ENCODE assay signal across 8 cellular contexts in the genomic region with DNA sequence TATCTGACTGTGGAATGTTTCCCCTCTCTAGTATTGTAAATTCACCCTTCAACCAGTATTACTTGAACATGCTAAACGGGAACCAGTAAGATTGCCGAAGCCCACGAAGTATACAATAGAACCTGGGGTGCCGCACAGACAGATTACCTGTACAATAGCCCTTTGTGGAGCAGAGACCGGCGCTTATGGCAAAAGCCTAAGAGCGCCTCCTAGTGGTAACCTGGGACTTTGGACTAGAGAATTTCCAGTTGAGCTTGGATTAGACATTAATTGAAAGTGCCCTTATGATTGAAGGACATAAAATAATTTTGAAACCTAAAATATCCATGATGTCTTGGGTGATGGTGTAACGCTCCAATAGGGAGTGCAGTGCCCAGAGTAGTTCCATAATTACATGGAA. TPM values are rescaled to one million over a fixed set of nuclear protein-coding genes. Genes with fewer than 3 reads are reported as not detected.
DNase-seq lines count a peak whose midpoint lies in the region; ATAC-seq, FAIRE-seq and TF ChIP-seq lines count a peak whose summit lies in the region.

No MANE protein-coding gene starts in this region.

- no peaks in the 10 kb centered on the region for H3K23me2 ChIP-seq in H1 (ENCODE audit: low read depth, low read length)

- H3K4ac ChIP-seq in H1 (replicated peaks; ENCODE audit: insufficient read length, low read depth, low read length): no peak overlapping the region

- H4K20me1 ChIP-seq in H1 (replicated peaks in 1 of 2; ENCODE audit: control insufficient read depth in 1 of 2, insufficient read depth in 2 of 2, low read length in 2 of 2): no peaks in the 10 kb centered on the region

- TF ChIP-seq POLR2A in H1 (IDR thresholded peaks at IDR 0.05; ENCODE audit: control extremely low read depth in 1 of 2, low read depth in 2 of 2, low read length in 2 of 2): no peak

- H3K14ac ChIP-seq in H1 (ENCODE audit: insufficient read length): no peak overlapping the region

- H3K27me3 ChIP-seq in H1 (replicated peaks in 1 of 4; ENCODE audit: control insufficient read depth in 3 of 4, extremely low read depth in 1 of 4, insufficient read depth in 3 of 4, low read length in 3 of 4): no peaks in the 10 kb centered on the region

- H3K4me1 ChIP-seq in H1 (replicated peaks in 1 of 4; ENCODE audit: control insufficient read depth in 3 of 4, insufficient read depth in 4 of 4, low read length in 3 of 4): peaks cover 0 to 11% (median 3%) of the 10 kb centered on the region in 4 experiments; a peak in 3 of 7 replicates

- H3K36me3 Mint-ChIP-seq in activated CD8-positive, alpha-beta T cell treated with anti-CD3 and anti-CD28 coated beads, Interleukin-2, amount 10 ng/mL, durations not matched to agents 7 days and 5 days (ENCODE audit: low read depth): no peaks in the 10 kb centered on the region

- H3K56ac ChIP-seq in H1 (replicated peaks; ENCODE audit: insufficient read length, low read depth, low read length): no peak overlapping the region

- H3K9me3 Mint-ChIP-seq in activated CD8-positive, alpha-beta T cell treated with anti-CD3 and anti-CD28 coated beads, Interleukin-2, amount 10 ng/mL, durations not matched to agents 7 days and 5 days (ENCODE audit: insufficient read depth): no peaks in the 10 kb centered on the region

- CTCF ChIA-PET in activated CD8-positive, alpha-beta T cell treated with anti-CD3 and anti-CD28 coated beads, Interleukin-2, amount 10 ng/mL, durations not matched to agents 7 days and 5 days (lab: Charles Lee): interaction anchor here (0.6 to 3.0 kb wide), 18 partner anchors 9 to 193 kb away, joined by 3 to 15 read pairs (median 4); partner anchors contain the start of genes CDK16 and ZNF157
- CTCF ChIA-PET in H1 (lab: Charles Lee; ENCODE audit: partially characterized antibody): interaction anchor here (0.6 to 2.4 kb wide), 22 partner anchors 11 to 184 kb away, joined by 3 to 14 read pairs (median 3); partner anchors contain the start of genes CDK16, USP11 and ZNF157

- no peaks in the 10 kb centered on the region for H3K79me1 ChIP-seq in H1 (ENCODE audit: low read depth, low read length)

- peak; percentile 58 for ATAC-seq in activated CD8-positive, alpha-beta T cell treated with anti-CD3 and anti-CD28 coated beads, Interleukin-2, amount 10 ng/mL, durations not matched to agents 7 days and 5 days
- no peak for ATAC-seq in HG03439 (IDR thresholded peaks at IDR 0.05; ENCODE audit: unreplicated experiment)

- peaks cover 26% of the 10 kb centered on the region for H3K4me1 Mint-ChIP-seq in activated CD8-positive, alpha-beta T cell treated with anti-CD3 and anti-CD28 coated beads, Interleukin-2, amount 10 ng/mL, durations not matched to agents 7 days and 5 days (ENCODE audit: low read depth)

- H4K5ac ChIP-seq in H1 (ENCODE audit: insufficient read length, low read depth, low read length): no peak overlapping the region

- no peak overlapping the region for H2AK5ac ChIP-seq in H1 (ENCODE audit: low read depth, low read length)

- TF ChIP-seq EP300 in H1 (IDR thresholded peaks at IDR 0.05; ENCODE audit: borderline replicate concordance in 1 of 2, low read depth in 2 of 2, low read length in 2 of 2): no peak

- H3K9me3 ChIP-seq in H1 (ENCODE audit: insufficient read depth in 2 of 2, low read depth in 1 of 2, low read length in 1 of 2): no peaks in the 10 kb centered on the region

- no peak overlapping the region for H4K8ac ChIP-seq in H1 (ENCODE audit: extremely low read depth, insufficient read depth, low read length)

- H3K79me2 ChIP-seq in H1 (ENCODE audit: control insufficient read depth in 1 of 2, insufficient read depth in 2 of 2, low read length in 2 of 2): no peaks in the 10 kb centered on the region

- 8% methylated on average over 8 of the region's 8 CpGs; no CpG with 5 or more reads in 1 of the 2 experiments for WGBS in H1 (ENCODE audit: extremely low coverage in 1 of 2, insufficient coverage in 1 of 2, insufficient read length in 1 of 2, insufficient replicate concordance in 2 of 2, low coverage in 1 of 2, low lambda C conversion rate in 2 of 2, missing lambda C conversion rate in 1 of 2), 2 experiments

- H2BK15ac ChIP-seq in H1 (ENCODE audit: low read length): no peak overlapping the region

- no peak overlapping the region for H2AFZ ChIP-seq in H1 (ENCODE audit: low read length)

- H2BK120ac ChIP-seq in H1 (replicated peaks; ENCODE audit: low read depth, low read length): no peak overlapping the region

- H3K27ac Mint-ChIP-seq in activated CD8-positive, alpha-beta T cell treated with anti-CD3 and anti-CD28 coated beads, Interleukin-2, amount 10 ng/mL, durations not matched to agents 7 days and 5 days: peak overlapping the region; percentile 11

- no peak overlapping the region for H3K27ac ChIP-seq in H1 (ENCODE audit: low read depth, low read length)

- no peak overlapping the region; the same call in 1 of the 2 replicates for H2BK5ac ChIP-seq in H1 (ENCODE audit: low read depth, low read length)

- no peak overlapping the region for H3K18ac ChIP-seq in H1 (ENCODE audit: extremely low read depth, low read length)

- peak; percentile 76 to 86 for TF ChIP-seq RAD21 in H1 (IDR thresholded peaks at IDR 0.05 in 1 of 2, conservative IDR thresholded peaks at IDR 0.05 in 1 of 2; ENCODE audit: low read depth in 2 of 2, low read length in 2 of 2)

- H3K23ac ChIP-seq in H1 (ENCODE audit: insufficient read length): no peak overlapping the region

- no peaks in the 10 kb centered on the region for H3K36me3 ChIP-seq in H1 (ENCODE audit: control insufficient read depth in 2 of 4, insufficient read depth in 4 of 4, low read length in 3 of 4)

- H3K9ac ChIP-seq in H1 (replicated peaks in 1 of 4; ENCODE audit: extremely low read depth in 1 of 4, low read depth in 3 of 4, low read length in 3 of 4): no peak overlapping the region

- H3K4me3 ChIP-seq in HFF-Myc (replicated peaks; ENCODE audit: low read depth, low read length): no peak overlapping the region
- no peak overlapping the region for H3K4me3 ChIP-seq in H1 (ENCODE audit: extremely low read depth in 1 of 4, insufficient read depth in 2 of 4, low read depth in 3 of 4, low read length in 4 of 4)

- no peaks in the 10 kb centered on the region for H3K27me3 Mint-ChIP-seq in activated CD8-positive, alpha-beta T cell treated with anti-CD3 and anti-CD28 coated beads, Interleukin-2, amount 10 ng/mL, durations not matched to agents 7 days and 5 days (ENCODE audit: low read depth)

- H4K91ac ChIP-seq in H1 (replicated peaks; ENCODE audit: insufficient read length, low read length): no peak overlapping the region

- H2BK20ac ChIP-seq in H1 (ENCODE audit: low read length): no peak overlapping the region

- POLR2A ChIA-PET in activated CD8-positive, alpha-beta T cell treated with anti-CD3 and anti-CD28 coated beads, Interleukin-2, amount 10 ng/mL, durations not matched to agents 7 days and 5 days (lab: Charles Lee): interaction anchor here (0.6 to 1.5 kb wide), 3 partner anchors 152 to 232 kb away, joined by 4 to 8 read pairs (median 6); partner anchors contain the start of gene USP11
- POLR2A ChIA-PET in H1 (lab: Charles Lee; ENCODE audit: partially characterized antibody): interaction anchor here (1.8 to 4.2 kb wide), 2 partner anchors 63 to 72 kb away, joined by 5 to 15 read pairs; no protein-coding TSS in a partner anchor

- DNase-seq in C1 segment of cervical spinal cord (lab: John Stamatoyannopoulos, UW) (peak in 11 of 14 donors; percentile 0 to 59 (median 31)), HFF-Myc (ENCODE audit: extremely low read depth, low read depth) (peak; percentile 15), NCI-H82 (lab: John Stamatoyannopoulos, UW) (peak; percentile 83), H1 (ENCODE audit: low read depth in 1 of 2, low spot score in 2 of 2) (peak in 1 of 2 experiments; percentile 58), midbrain (lab: John Stamatoyannopoulos, UW) (peak; percentile 66)
- DNase-seq in activated CD8-positive, alpha-beta T cell treated with anti-CD3 and anti-CD28 coated beads, Interleukin-2, amount 10 ng/mL, durations not matched to agents 7 days and 5 days: peak; percentile 76
- peak; percentile 74 for DNase-seq in stimulated activated CD8-positive, alpha-beta memory T cell treated with anti-CD3 and anti-CD28 coated beads, Interleukin-4, amount 100 ng/mL, for 48 hours

- no peak for FAIRE-seq in H1 (lab: Jason Lieb, UNC)

- peak overlapping the region; percentile 50; the same call in 1 of the 2 replicates for H2BK12ac ChIP-seq in H1 (ENCODE audit: low read depth, low read length)

- no peak overlapping the region for H3K4me2 ChIP-seq in H1 (ENCODE audit: insufficient read depth in 1 of 2, low read depth in 2 of 2, low read length in 2 of 2)

- TF ChIP-seq CTCF in HFF-Myc (IDR thresholded peaks at IDR 0.05; ENCODE audit: low read depth, low read length, missing control alignments) (peak; percentile 69), H1 (IDR thresholded peaks at IDR 0.05; ENCODE audit: control extremely low read depth in 1 of 3, insufficient read depth in 1 of 3, low read depth in 1 of 3, low read length in 3 of 3) (peak; percentile 22 to 67 (median 58))

- H3K4me3 Mint-ChIP-seq in activated CD8-positive, alpha-beta T cell treated with anti-CD3 and anti-CD28 coated beads, Interleukin-2, amount 10 ng/mL, durations not matched to agents 7 days and 5 days: no peak overlapping the region

TF ChIP-seq in H1, 55 proteins besides CTCF, POLR2A, EP300 and RAD21:
- TF ChIP-seq EZH2 (IDR thresholded peaks at IDR 0.05; ENCODE audit: low read depth, low read length, severe bottlenecking) (no peak), NANOG (IDR thresholded peaks at IDR 0.05; ENCODE audit: insufficient read depth, low read depth, low read length, poor library complexity, severe bottlenecking) (no peak), YY1 (IDR thresholded peaks at IDR 0.05; ENCODE audit: low read depth, low read length) (no peak), CTBP2 (IDR thresholded peaks at IDR 0.05; ENCODE audit: borderline replicate concordance, insufficient read depth, insufficient read length, low read length) (no peak), POU5F1 (IDR thresholded peaks at IDR 0.05; ENCODE audit: low read depth, low read length) (no peak), BRCA1 (IDR thresholded peaks at IDR 0.05; ENCODE audit: low read depth, low read length) (no peak)
TF ChIP-seq in H1: peak in this region for 0.

RNA-seq across cellular contexts. Expression of gene ZNF157, which starts 14.1 kb away (rescaled TPM):
- total RNA-seq in activated CD8-positive, alpha-beta T cell treated with anti-CD3 and anti-CD28 coated beads, Interleukin-2, amount 10 ng/mL, durations not matched to agents 7 days and 5 days: under 1 TPM; 0.32 to 0.34 TPM
- total RNA-seq in H1 (2021; fragmentation: NEBNext Ultra II Directional; extraction: Animal tissue kit (Norgen Biotek cat#: 25700)): 2.0 and 2.2 TPM in 2 replicates
- polyA plus RNA-seq in H1 (2011; rRNA removed): 0.47 and 0.67 TPM in 2 replicates
- polyA plus RNA-seq in H1 (2011; cell fraction: cytosol; rRNA removed): 0.85 TPM
- 0.81 TPM for polyA plus RNA-seq in H1 (2011; cell fraction: nucleus; rRNA removed)
- 0.81 to 1.4 TPM (median 0.91 TPM) in 4 replicates for polyA plus RNA-seq in H1 (2012, experiment 1 of 2)
- polyA plus RNA-seq in H1 (2012, experiment 2 of 2): 0.14 TPM
- 0.71 TPM for polyA plus RNA-seq in H1 (2013, experiment 1 of 2)
- 0.74 TPM for polyA plus RNA-seq in H1 (2013, experiment 2 of 2)
- 2.6 and 3.1 TPM in 2 replicates for polyA minus RNA-seq in H1 (2011; rRNA and poly(A)+ RNA removed)
- polyA minus RNA-seq in H1 (2011; cell fraction: cytosol; rRNA and poly(A)+ RNA removed): 0.44 TPM
- 1.7 TPM for polyA minus RNA-seq in H1 (2011; cell fraction: nucleus; rRNA and poly(A)+ RNA removed)
